1 cellular context compared by ENCODE assay signal in genomic region chr16:56344518-56345405, GRCh38.
A peak's percentile ranks its signal among the peaks of the same experiment; 100 is the strongest.
TF ChIP-seq lines count a peak whose summit lies in the region.

No MANE protein-coding gene starts in this region.

TF ChIP-seq in HepG2, 621 proteins besides CTCF, POLR2A, EP300 and RAD21 (continued from another document):
- TF ChIP-seq PAXIP1 (CRISPR knock-in tag; conservative IDR thresholded peaks at IDR 0.05) (0 out of 2 replicates have a peak, but pooled peaks have one; percentile 16), REPIN1 (CRISPR knock-in tag; IDR thresholded peaks at IDR 0.05; ENCODE audit: borderline replicate concordance, low read depth) (no peak), HOXA9 (CRISPR knock-in tag; IDR thresholded peaks at IDR 0.05; ENCODE audit: borderline replicate concordance) (no peak), NR0B2 (CRISPR knock-in tag; IDR thresholded peaks at IDR 0.05) (no peak), PAX8 (CRISPR knock-in tag; IDR thresholded peaks at IDR 0.05; ENCODE audit: borderline replicate concordance) (no peak), SP5 (CRISPR knock-in tag; IDR thresholded peaks at IDR 0.05; ENCODE audit: borderline replicate concordance, low read depth) (no peak), MED13 (CRISPR knock-in tag; IDR thresholded peaks at IDR 0.05) (no peak), ZNF761 (CRISPR knock-in tag; conservative IDR thresholded peaks at IDR 0.05) (no peak), MAFG (CRISPR knock-in tag; IDR thresholded peaks at IDR 0.05) (0 out of 2 replicates have a peak, but pooled peaks have one; percentile 13)
- TF ChIP-seq, protein P1, sequence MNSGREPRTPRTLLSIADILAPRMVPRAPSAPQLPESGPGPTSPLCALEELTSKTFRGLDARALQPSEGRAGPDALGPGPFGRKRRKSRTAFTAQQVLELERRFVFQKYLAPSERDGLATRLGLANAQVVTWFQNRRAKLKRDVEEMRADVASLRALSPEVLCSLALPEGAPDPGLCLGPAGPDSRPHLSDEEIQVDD (CRISPR knock-in tag; IDR thresholded peaks at IDR 0.05; ENCODE audit: borderline replicate concordance): no peak
- TF ChIP-seq, protein P2, sequence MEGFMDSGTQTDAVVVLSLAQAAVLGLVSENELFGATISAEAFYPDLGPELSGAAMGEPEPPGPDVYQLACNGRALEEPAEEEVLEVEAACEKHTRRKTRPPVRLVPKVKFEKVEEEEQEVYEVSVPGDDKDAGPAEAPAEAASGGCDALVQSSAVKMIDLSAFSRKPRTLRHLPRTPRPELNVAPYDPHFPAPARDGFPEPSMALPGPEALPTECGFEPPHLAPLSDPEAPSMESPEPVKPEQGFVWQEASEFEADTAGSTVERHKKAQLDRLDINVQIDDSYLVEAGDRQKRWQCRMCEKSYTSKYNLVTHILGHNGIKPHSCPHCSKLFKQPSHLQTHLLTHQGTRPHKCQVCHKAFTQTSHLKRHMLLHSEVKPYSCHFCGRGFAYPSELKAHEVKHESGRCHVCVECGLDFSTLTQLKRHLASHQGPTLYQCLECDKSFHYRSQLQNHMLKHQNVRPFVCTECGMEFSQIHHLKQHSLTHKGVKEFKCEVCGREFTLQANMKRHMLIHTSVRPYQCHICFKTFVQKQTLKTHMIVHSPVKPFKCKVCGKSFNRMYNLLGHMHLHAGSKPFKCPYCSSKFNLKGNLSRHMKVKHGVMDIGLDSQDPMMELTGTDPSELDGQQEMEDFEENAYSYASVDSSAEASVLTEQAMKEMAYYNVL (CRISPR knock-in tag; IDR thresholded peaks at IDR 0.05; ENCODE audit: borderline replicate concordance): no peak
